Comparison of ENCODE assay signal across 33 cellular contexts in the genomic region with DNA sequence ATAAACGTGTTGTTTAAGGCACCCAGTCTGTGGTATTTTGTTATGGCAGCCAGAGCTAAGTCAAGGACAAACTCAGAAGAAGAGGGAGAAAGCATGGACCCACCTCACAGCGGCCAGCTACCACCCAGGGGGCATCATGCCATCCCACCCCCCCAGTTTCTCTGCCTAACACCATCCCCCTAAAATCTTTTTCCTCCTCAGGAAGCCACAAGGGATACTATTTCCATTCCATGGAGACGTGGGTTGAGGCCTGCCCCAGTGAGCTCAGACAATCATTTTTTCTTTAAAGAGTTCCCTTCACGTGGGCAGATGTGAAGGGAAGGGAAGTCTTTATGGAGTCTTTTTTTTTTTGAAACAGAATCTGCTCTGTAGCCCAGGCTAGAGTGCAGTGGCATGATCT.
"Had no signal": no experiment of that assay in that cellular context is flagged by ENCODE, and none has a peak within 500 bp of the region (broad histone marks: within the 10 kb centered on the region; RNA-seq: fewer than 3 reads in every experiment).

No MANE protein-coding gene starts in this region.

- FAIRE-seq: astrocyte had no signal

- H3K9me3 ChIP-seq: adrenal gland, ascending aorta, body of pancreas, breast epithelium had no signal

- H3K4me1 ChIP-seq: adrenal gland, body of pancreas, breast epithelium had no signal

- H3K4me3 ChIP-seq: adrenal gland, ascending aorta, body of pancreas, breast epithelium, cardiac muscle cell had no signal

- H3K27ac ChIP-seq: adrenal gland, ascending aorta, body of pancreas, brain microvascular endothelial cell, breast epithelium, cardiac muscle cell had no signal

- H3K36me3 ChIP-seq: adrenal gland, ascending aorta, brain microvascular endothelial cell, breast epithelium, cardiac muscle cell had no signal

- DNase-seq: activated effector memory CD4-positive, alpha-beta T cell treated with anti-CD3 and anti-CD28 coated beads, Interleukin-2, amount 50 U/mL, for 16 hours; activated effector memory CD4-positive, alpha-beta T cell treated with Interleukin-2 at 50 U/mL for 16 hours; activated gamma-delta T cell; activated gamma-delta T cell treated with Interleukin-2 at 50 U/mL for 16 hours; activated naive CD4-positive, alpha-beta T cell; activated naive CD4-positive, alpha-beta T cell treated with anti-CD3 and anti-CD28 coated beads for 36 hours; activated naive CD4-positive, alpha-beta T cell treated with anti-CD3 and anti-CD28 coated beads, Interleukin-2, amount 10 ng/mL, durations not matched to agents 7 days and 5 days; activated naive CD4-positive, alpha-beta T cell treated with anti-CD3 and anti-CD28 coated beads, Interleukin-2, amount 50 U/mL, for 16 hours; activated naive CD4-positive, alpha-beta T cell treated with Interleukin-2 at 50 U/mL for 16 hours; activated naive CD8-positive, alpha-beta T cell treated with anti-CD3 and anti-CD28 coated beads for 36 hours; activated naive CD8-positive, alpha-beta T cell treated with anti-CD3 and anti-CD28 coated beads, Interleukin-2, amount 10 ng/mL, durations not matched to agents 7 days and 5 days; activated naive CD8-positive, alpha-beta T cell treated with anti-CD3 and anti-CD28 coated beads, Interleukin-2, amount 50 U/mL, for 24 hours; activated T-cell treated with anti-CD3 and anti-CD28 coated beads, Interleukin-2, amount 50 U/mL, for 1 hour; activated T-cell treated with anti-CD3 and anti-CD28 coated beads, Interleukin-2, amount 50 U/mL, for 24 hours; activated T-cell treated with anti-CD3 and anti-CD28 coated beads, Interleukin-2, amount 50 U/mL, for 4 hours; activated T-cell treated with anti-CD3 and anti-CD28 coated beads, Interleukin-2, amount 50 U/mL, for 48 hours; activated T-cell treated with anti-CD3 and anti-CD28 coated beads, Interleukin-2, amount 50 U/mL, for 72 hours; adrenal gland; amniotic stem cell; amygdala; anterior cingulate cortex; aorta; body of pancreas; brain microvascular endothelial cell; caudate nucleus; central memory CD4-positive, alpha-beta T cell; cerebellar nuclear complex had no signal

- ATAC-seq: activated naive CD4-positive, alpha-beta T cell treated with anti-CD3 and anti-CD28 coated beads, Interleukin-2, amount 50 U/mL, for 72 hours; activated naive CD8-positive, alpha-beta T cell treated with anti-CD3 and anti-CD28 coated beads, Interleukin-2, amount 50 U/mL, for 24 hours; activated T-cell treated with anti-CD3 and anti-CD28 coated beads, Interleukin-2, amount 50 U/mL, for 4 hours; activated T-cell treated with anti-CD3 and anti-CD28 coated beads, Interleukin-2, amount 50 U/mL, for 72 hours; activated T-helper 17 cell treated with anti-CD3 and anti-CD28 coated beads, Interleukin-2, amount 50 U/mL, for 72 hours; body of pancreas had no signal

- H3K27me3 ChIP-seq: adrenal gland, ascending aorta, body of pancreas, brain microvascular endothelial cell, breast epithelium, cardiac muscle cell had no signal
